8 cellular contexts compared by ENCODE assay signal in the genomic region with DNA sequence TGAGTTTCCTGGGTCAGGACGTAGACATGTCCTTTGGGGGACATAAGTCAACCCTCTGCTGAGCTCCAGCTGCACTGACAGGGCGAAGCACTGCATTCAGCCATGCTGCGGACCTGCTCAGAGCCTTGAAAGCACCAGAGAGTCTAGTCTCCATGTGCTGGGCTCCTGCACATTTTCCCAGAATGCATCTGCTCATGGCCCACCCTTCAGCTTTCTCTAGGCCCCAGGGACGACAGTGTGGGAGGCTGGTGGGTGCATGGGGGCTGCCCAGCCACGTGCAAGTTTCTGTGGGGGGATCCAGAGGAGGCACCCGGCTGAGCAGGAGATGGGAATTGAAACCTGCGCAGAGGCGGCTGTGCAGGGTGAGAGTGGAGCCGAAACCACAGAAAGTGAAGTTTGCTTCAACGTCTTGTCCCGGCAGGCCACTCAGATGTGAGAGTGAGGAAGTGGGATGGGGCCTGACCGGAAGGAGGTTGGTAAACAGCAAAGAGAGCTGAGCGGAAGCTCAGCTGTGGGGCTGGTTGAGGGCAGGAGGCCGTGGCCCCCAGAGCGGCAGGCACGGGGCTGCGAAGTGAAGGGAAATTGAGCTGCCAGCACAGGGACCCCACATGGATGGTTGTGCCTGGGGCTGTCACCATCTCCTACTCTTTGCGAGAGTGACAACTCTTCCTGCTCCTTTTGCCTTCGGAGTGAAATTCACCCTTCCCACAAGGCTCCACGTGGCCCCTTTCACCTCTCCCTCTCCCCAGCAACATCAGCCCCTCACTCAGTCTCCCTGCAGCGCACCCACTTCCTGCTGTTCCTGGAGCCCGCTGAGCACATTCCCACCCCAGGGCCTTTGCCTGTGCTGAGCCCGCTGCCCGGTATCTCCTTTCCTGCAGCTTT. TPM values are rescaled to one million over a fixed set of nuclear protein-coding genes. Genes with fewer than 3 reads are reported as not detected.
DNase-seq lines count a peak whose midpoint lies in the region; ATAC-seq and TF ChIP-seq lines count a peak whose summit lies in the region.

No MANE protein-coding gene starts in this region.

- peaks cover 30% of the 10 kb centered on the region for H3K36me3 Mint-ChIP-seq in MCF 10A (ENCODE audit: insufficient read depth, unreplicated experiment)

- peaks cover 0 to 10% of the 10 kb centered on the region in 2 donors for H3K4me1 ChIP-seq in adrenal gland (replicated peaks in 1 of 2)

- H3K9me3 Mint-ChIP-seq in MCF 10A (ENCODE audit: unreplicated experiment) = no peaks in the 10 kb centered on the region

- H3K27me3 Mint-ChIP-seq in MCF 10A (ENCODE audit: insufficient read depth, unreplicated experiment) = peaks cover under 1% of the 10 kb centered on the region

- CTCF ChIA-PET in MCF 10A (lab: Yijun Ruan, JAX) = interaction anchor here (0.7 kb wide), 2 partner anchors 50 to 152 kb away, joined by 3 read pairs; no protein-coding TSS in a partner anchor

- no peaks in the 10 kb centered on the region for H3K4me1 Mint-ChIP-seq in MCF 10A (ENCODE audit: insufficient read depth, unreplicated experiment)

- no TSS peak for BruUV-seq in MCF 10A (replicated peaks; lab: Mats Ljungman, UMichigan)

- no peak overlapping the region for H3K27ac Mint-ChIP-seq in MCF 10A (ENCODE audit: low read depth, unreplicated experiment)

- POLR2A ChIA-PET in MCF 10A (lab: Yijun Ruan, JAX) = no interaction called here

- peaks cover 0 to 7% of the 10 kb centered on the region in 2 donors for H3K36me3 ChIP-seq in adrenal gland (replicated peaks in 1 of 2)

- intact Hi-C loops in adrenal gland (cut with DNase I) = no loop called here
- intact Hi-C loops in posterior vena cava (cut with DNase I) = no loop called here
- intact Hi-C loops in MCF 10A (cut with micrococcal nuclease) = no loop called here

- H3K9me3 ChIP-seq in adrenal gland (replicated peaks in 1 of 3) = no peaks in the 10 kb centered on the region

- DNase-seq in adrenal gland (peak in 4 of 7 donors; percentile 54 to 76 (median 57)), posterior vena cava (ENCODE audit: low spot score) (peak; percentile 91), DMS114 treated with DMSO at 0.1 percent for 48 hours (lab: John Stamatoyannopoulos, UW; ENCODE audit: unreplicated experiment) (no peak), MCF 10A (ENCODE audit: unreplicated experiment) (no peak), EL (no peak)

- TF ChIP-seq POLR2A in adrenal gland (IDR thresholded peaks at IDR 0.05) = no peak

- no peak overlapping the region for H3K4me3 Mint-ChIP-seq in MCF 10A (ENCODE audit: unreplicated experiment)

- WGBS in adrenal gland, 4 donors = 46 to 53% (median 48%) methylated on average over 23 to 24 of the region's 24 CpGs

- peak overlapping the region in 2 of 5 donors; percentile 47 to 78 for H3K27ac ChIP-seq in adrenal gland

- no peak for TF ChIP-seq CTCF in adrenal gland (IDR thresholded peaks at IDR 0.05)
- TF ChIP-seq CTCF in MCF 10A (IDR thresholded peaks at IDR 0.05; ENCODE audit: unreplicated experiment) = no peak

- H3K27me3 ChIP-seq in adrenal gland = no peaks in the 10 kb centered on the region

- H3K4me3 ChIP-seq in adrenal gland = no peak overlapping the region

- peak; percentile 82 for ATAC-seq in GM18873 (IDR thresholded peaks at IDR 0.05; ENCODE audit: low FRiP score, unreplicated experiment)
- peak; percentile 72 for ATAC-seq in HG02870 (IDR thresholded peaks at IDR 0.05; ENCODE audit: unreplicated experiment)

TF ChIP-seq in PFSK-1, 5 proteins besides CTCF, POLR2A, EP300 and RAD21:
- no peak for TF ChIP-seq SIN3A (IDR thresholded peaks at IDR 0.05; ENCODE audit: borderline replicate concordance, insufficient read depth, low read length)
- TF ChIP-seq FOXP2 (optimal IDR thresholded peaks at IDR 0.05; ENCODE audit: borderline replicate concordance, extremely low read depth, extremely low read length, insufficient read depth) = peak; percentile 99

RNA-seq across cellular contexts. Expression of a gene that starts 11.8 kb away (rescaled TPM):
- polyA plus RNA-seq in PFSK-1 (2012; ENCODE audit: insufficient read length, low read depth) = 110 TPM
- 100 to 1,000 TPM in 7 of 8 donors, 10 to 100 TPM in 1; 80.4 to 181 (median 129) TPM for total RNA-seq in adrenal gland
- polyA plus RNA-seq in adrenal gland = 100 to 1,000 TPM in 2 of 3 donors, 10 to 100 TPM in 1; 36.1 to 200 (median 134) TPM
- 10 to 100 TPM; 39.8 to 48.7 TPM for total RNA-seq in posterior vena cava
- total RNA-seq in MCF 10A (2022) = 115 and 143 TPM in 2 replicates

RNA-seq across cellular contexts. Expression of a gene that starts 32.2 kb away (rescaled TPM):
- polyA plus RNA-seq in PFSK-1 (2012; ENCODE audit: insufficient read length, low read depth) = 143 TPM
- total RNA-seq in adrenal gland = 10 to 100 TPM; 38.3 to 79.1 (median 61.6) TPM
- polyA plus RNA-seq in adrenal gland = 10 to 100 TPM; 30.7 to 81.0 (median 39.8) TPM
- total RNA-seq in posterior vena cava = 10 to 100 TPM; 69.1 to 86.7 TPM
- total RNA-seq in MCF 10A (2022) = 103 and 107 TPM in 2 replicates

RNA-seq across cellular contexts. Expression of a gene that starts 52.9 kb away (rescaled TPM):
- polyA plus RNA-seq in PFSK-1 (2012; ENCODE audit: insufficient read length, low read depth) = 15.2 TPM
- total RNA-seq in adrenal gland = 100 to 1,000 TPM in 1 of 8 donors, 10 to 100 TPM in 7; 22.1 to 107 (median 56.8) TPM
- 10 to 100 TPM in 2 of 3 donors, 1 to 10 TPM in 1; 6.8 to 78.8 (median 33.3) TPM for polyA plus RNA-seq in adrenal gland
- total RNA-seq in posterior vena cava = 10 to 100 TPM; 11.1 to 14.4 TPM
- 3.4 and 5.0 TPM in 2 replicates for total RNA-seq in MCF 10A (2022)

Comparison
In these comparisons a context has a peak if more than half of its experiments do, and no peak if none do; other contexts are left out.
1. DNase-seq: peak in adrenal gland (4 of 7) and posterior vena cava (single experiment); none in DMS114 treated with DMSO at 0.1 percent for 48 hours (single experiment), MCF 10A (single experiment) and EL (single experiment).